21 cellular contexts compared by ENCODE assay signal in the genomic region with DNA sequence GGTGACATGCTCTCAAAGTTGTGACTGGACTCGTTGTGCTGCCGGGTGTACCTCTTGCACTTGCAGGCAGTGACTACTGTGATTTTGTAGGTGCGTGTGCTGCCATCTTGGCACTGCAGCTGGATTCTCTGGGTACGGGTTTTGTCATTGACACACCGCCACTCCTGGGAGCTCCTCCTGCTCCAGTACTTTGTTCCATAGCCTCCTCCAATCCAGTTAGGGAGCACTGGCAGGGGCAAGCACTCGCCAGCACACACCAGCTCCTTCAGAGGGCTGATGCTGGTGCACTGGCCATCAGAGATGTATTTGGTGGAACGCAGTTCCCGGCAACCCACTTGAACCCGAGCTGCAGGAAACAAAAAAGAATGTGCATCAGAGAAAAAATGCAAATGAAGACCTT. TPM values are rescaled to one million over a fixed set of nuclear protein-coding genes. Genes with fewer than 3 reads are reported as not detected.
A peak's percentile ranks its signal among the peaks of the same experiment; 100 is the strongest.
DNase-seq lines count a peak whose midpoint lies in the region; ATAC-seq, FAIRE-seq and TF ChIP-seq lines count a peak whose summit lies in the region.
"Had no signal": no experiment of that assay in that cellular context is flagged by ENCODE, and none has a peak within 500 bp of the region (broad histone marks: within the 10 kb centered on the region; RNA-seq: fewer than 3 reads in every experiment).

No MANE protein-coding gene starts in this region.

- no peak overlapping the region for H3K56ac ChIP-seq in H1 (replicated peaks; ENCODE audit: insufficient read length, low read depth, low read length)

- H3K79me2 ChIP-seq in H1 (ENCODE audit: control insufficient read depth in 1 of 2, insufficient read depth in 2 of 2, low read length in 2 of 2): no peaks in the 10 kb centered on the region
- no peaks in the 10 kb centered on the region for H3K79me2 ChIP-seq in neural progenitor cell (ENCODE audit: low read depth)

- FAIRE-seq in H1 (lab: Jason Lieb, UNC) (no peak), kidney (lab: Jason Lieb, UNC) (no peak)

- TF ChIP-seq EP300 in H1 (IDR thresholded peaks at IDR 0.05; ENCODE audit: borderline replicate concordance in 1 of 2, low read depth in 2 of 2, low read length in 2 of 2): no peak

- H4K91ac ChIP-seq in H1 (replicated peaks; ENCODE audit: insufficient read length, low read length): no peak overlapping the region

- H3F3A ChIP-seq in neural progenitor cell (ENCODE audit: low read depth): peaks cover 7% of the 10 kb centered on the region

- POLR2A ChIA-PET in H1 (lab: Charles Lee; ENCODE audit: partially characterized antibody): no interaction called here

- H3K36me3 Mint-ChIP-seq in neural progenitor cell: no peaks in the 10 kb centered on the region
- H3K36me3 Mint-ChIP-seq: CD14-positive monocyte had no signal

- 94% methylated on average over 9 of the region's 9 CpGs; no CpG with 5 or more reads in 1 of the 2 experiments for WGBS in H1 (ENCODE audit: extremely low coverage in 1 of 2, insufficient coverage in 1 of 2, insufficient read length in 1 of 2, insufficient replicate concordance in 2 of 2, low coverage in 1 of 2, low lambda C conversion rate in 2 of 2, missing lambda C conversion rate in 1 of 2), 2 experiments

- H3K9me3 ChIP-seq in H1 (ENCODE audit: insufficient read depth in 2 of 2, low read depth in 1 of 2, low read length in 1 of 2) (no peaks in the 10 kb centered on the region), neural progenitor cell (ENCODE audit: low read depth) (no peaks in the 10 kb centered on the region), kidney (ENCODE audit: control insufficient read depth in 1 of 2, low read length in 2 of 2) (no peaks in the 10 kb centered on the region)
- H3K9me3 ChIP-seq: Peyer's patch had no signal

- peaks cover 5 to 23% (median 14%) of the 10 kb centered on the region in 4 experiments for H3K4me1 ChIP-seq in H1 (replicated peaks in 1 of 4; ENCODE audit: control insufficient read depth in 3 of 4, insufficient read depth in 4 of 4, low read length in 3 of 4)
- peaks cover 22% of the 10 kb centered on the region for H3K4me1 ChIP-seq in neural progenitor cell
- peaks cover 0 to 3% of the 10 kb centered on the region in 2 donors for H3K4me1 ChIP-seq in kidney (ENCODE audit: control insufficient read depth in 1 of 2, insufficient read depth in 1 of 2, low read depth in 1 of 2, low read length in 2 of 2)
- H3K4me1 ChIP-seq: Peyer's patch had no signal

- no peaks in the 10 kb centered on the region for H3K23me2 ChIP-seq in H1 (ENCODE audit: low read depth, low read length)

- H3K36me3 ChIP-seq in H1 (ENCODE audit: control insufficient read depth in 2 of 4, insufficient read depth in 4 of 4, low read length in 3 of 4) (no peaks in the 10 kb centered on the region), neural progenitor cell (no peaks in the 10 kb centered on the region), kidney (ENCODE audit: control insufficient read depth in 1 of 2, insufficient read depth in 2 of 2, low read length in 2 of 2) (no peaks in the 10 kb centered on the region)
- H3K36me3 ChIP-seq: Peyer's patch had no signal

- H4K20me1 ChIP-seq in H1 (replicated peaks in 1 of 2; ENCODE audit: control insufficient read depth in 1 of 2, insufficient read depth in 2 of 2, low read length in 2 of 2): no peaks in the 10 kb centered on the region
- H4K20me1 ChIP-seq in neural progenitor cell (ENCODE audit: low read depth): no peaks in the 10 kb centered on the region

- H2BK12ac ChIP-seq in H1 (ENCODE audit: low read depth, low read length): no peak overlapping the region

- H3K4me1 Mint-ChIP-seq in neural progenitor cell: peaks cover 43% of the 10 kb centered on the region
- H3K4me1 Mint-ChIP-seq: CD14-positive monocyte had no signal

- H3K4me3 ChIP-seq in H1 (ENCODE audit: extremely low read depth in 1 of 4, insufficient read depth in 2 of 4, low read depth in 3 of 4, low read length in 4 of 4): no peak overlapping the region
- H3K4me3 ChIP-seq in neural progenitor cell: no peak overlapping the region
- peak overlapping the region in 1 of 2 donors; percentile 27 for H3K4me3 ChIP-seq in kidney (ENCODE audit: low read length in 2 of 2)
- H3K4me3 ChIP-seq: Peyer's patch had no signal

- H2AK5ac ChIP-seq in H1 (ENCODE audit: low read depth, low read length): no peak overlapping the region

- no peak overlapping the region for H3K23ac ChIP-seq in H1 (ENCODE audit: insufficient read length)

- H3K27ac ChIP-seq in H1 (ENCODE audit: low read depth, low read length) (no peak overlapping the region), neural progenitor cell (no peak overlapping the region), kidney (ENCODE audit: low read depth in 2 of 2, low read length in 2 of 2) (no peak overlapping the region)
- H3K27ac ChIP-seq: Peyer's patch had no signal

- H3K79me1 ChIP-seq in H1 (ENCODE audit: low read depth, low read length): no peaks in the 10 kb centered on the region

- no peak overlapping the region for H4K5ac ChIP-seq in H1 (ENCODE audit: insufficient read length, low read depth, low read length)

- H3K27me3 Mint-ChIP-seq in neural progenitor cell (ENCODE audit: insufficient read depth, low read depth): no peaks in the 10 kb centered on the region

- H3K4me2 ChIP-seq in H1 (ENCODE audit: insufficient read depth in 1 of 2, low read depth in 2 of 2, low read length in 2 of 2) (0 out of 4 replicates have a peak overlapping the region, but pooled peaks of 1 of the 2 experiments have one; percentile 9), neural progenitor cell (no peak overlapping the region)

- no peak overlapping the region for H3K14ac ChIP-seq in H1 (ENCODE audit: insufficient read length)

- DNase-seq in Right ventricle myocardium superior (no peak), cardiac septum (ENCODE audit: low spot score) (no peak), H1 (ENCODE audit: low read depth in 1 of 2, low spot score in 2 of 2) (peak in 1 of 2 experiments; percentile 47), neural progenitor cell (ENCODE audit: low spot score) (no peak), UCSD-AML1 (lab: John Stamatoyannopoulos, UW; ENCODE audit: unreplicated experiment) (no peak), kidney (no peak)
- DNase-seq in stimulated activated CD4-positive, alpha-beta T cell treated with anti-CD3 and anti-CD28 coated beads, Interleukin-1b, Interleukin-23, amount 100 ng/mL, for 48 hours: no peak
- DNase-seq: 8988T, DMS79 treated with DMSO at 0.1 percent for 48 hours, H7, NCI-H1092 treated with DMSO at 0.1 percent for 48 hours, NCI-H146, NCI-H2029 treated with DMSO at 0.1 percent for 48 hours, NCI-H2171, NCI-H446 treated with DMSO at 0.1 percent for 48 hours, NCI-H69, Peyer's patch had no signal

- H2BK120ac ChIP-seq in H1 (replicated peaks; ENCODE audit: low read depth, low read length): no peak overlapping the region

- TF ChIP-seq CTCF in H1 (IDR thresholded peaks at IDR 0.05; ENCODE audit: control extremely low read depth in 1 of 3, insufficient read depth in 1 of 3, low read depth in 1 of 3, low read length in 3 of 3) (no peak), neural progenitor cell (IDR thresholded peaks at IDR 0.05) (no peak), kidney (IDR thresholded peaks at IDR 0.05; ENCODE audit: borderline replicate concordance, extremely low read depth, insufficient read depth) (no peak)

- no peak for TF ChIP-seq POLR2A in H1 (IDR thresholded peaks at IDR 0.05; ENCODE audit: control extremely low read depth in 1 of 2, low read depth in 2 of 2, low read length in 2 of 2)

- H3K18ac ChIP-seq in H1 (ENCODE audit: extremely low read depth, low read length): no peak overlapping the region

- no peak overlapping the region for H3K27ac Mint-ChIP-seq in neural progenitor cell
- H3K27ac Mint-ChIP-seq: CD14-positive monocyte had no signal

- H2BK20ac ChIP-seq in H1 (ENCODE audit: low read length): no peak overlapping the region

- no peak overlapping the region for H3K4ac ChIP-seq in H1 (replicated peaks; ENCODE audit: insufficient read length, low read depth, low read length)

- no peak overlapping the region; the same call in 1 of the 2 replicates for H2BK5ac ChIP-seq in H1 (ENCODE audit: low read depth, low read length)

- H4K8ac ChIP-seq in H1 (ENCODE audit: extremely low read depth, insufficient read depth, low read length): peak overlapping the region; percentile 22

- peak overlapping the region; percentile 46; the same call in 1 of the 2 replicates for H2BK15ac ChIP-seq in H1 (ENCODE audit: low read length)

- TF ChIP-seq RAD21 in H1 (IDR thresholded peaks at IDR 0.05 in 1 of 2, conservative IDR thresholded peaks at IDR 0.05 in 1 of 2; ENCODE audit: low read depth in 2 of 2, low read length in 2 of 2): no peak

- H3K9me3 Mint-ChIP-seq in neural progenitor cell: no peaks in the 10 kb centered on the region
- H3K9me3 Mint-ChIP-seq: CD14-positive monocyte had no signal

- CTCF ChIA-PET in H1 (lab: Charles Lee; ENCODE audit: partially characterized antibody): no interaction called here

- H3K9ac ChIP-seq in H1 (replicated peaks in 1 of 4; ENCODE audit: extremely low read depth in 1 of 4, low read depth in 3 of 4, low read length in 3 of 4): no peak overlapping the region
- H3K9ac ChIP-seq in neural progenitor cell: no peak overlapping the region
- H3K9ac ChIP-seq in kidney (ENCODE audit: low read length in 2 of 2): no peak overlapping the region

- intact Hi-C loops in Right ventricle myocardium superior (cut with DNase I): no loop called here
- intact Hi-C loops in cardiac septum (cut with DNase I): no loop called here
- intact Hi-C loops in kidney (cut with DNase I): no loop called here

- no peaks in the 10 kb centered on the region for H3K27me3 ChIP-seq in H1 (replicated peaks in 1 of 4; ENCODE audit: control insufficient read depth in 3 of 4, extremely low read depth in 1 of 4, insufficient read depth in 3 of 4, low read length in 3 of 4)
- no peaks in the 10 kb centered on the region for H3K27me3 ChIP-seq in neural progenitor cell
- H3K27me3 ChIP-seq: Peyer's patch had no signal

- H2AFZ ChIP-seq in H1 (ENCODE audit: low read length) (peak overlapping the region; percentile 93), neural progenitor cell (replicated peaks) (peak overlapping the region; percentile 45)

- no peak overlapping the region for H3K4me3 Mint-ChIP-seq in neural progenitor cell
- H3K4me3 Mint-ChIP-seq: CD14-positive monocyte had no signal

- ATAC-seq in Right ventricle myocardium superior (ENCODE audit: poor library complexity) (peak; percentile 29), HG03175 (IDR thresholded peaks at IDR 0.05; ENCODE audit: unreplicated experiment) (no peak)

RNA-seq across cellular contexts. Expression of a gene that starts 2.9 kb away (rescaled TPM):
- total RNA-seq in Right ventricle myocardium superior: 0.67 TPM
- not detected for total RNA-seq in cardiac septum
- total RNA-seq in H1 (2021; fragmentation: NEBNext Ultra II Directional; extraction: Animal tissue kit (Norgen Biotek cat#: 25700)): 0.35 and 0.55 TPM in 2 replicates
- 0.35 and 0.79 TPM in 2 replicates for polyA plus RNA-seq in H1 (2011; rRNA removed)
- polyA plus RNA-seq in H1 (2011; cell fraction: cytosol; rRNA removed): 0.69 TPM
- 0.33 TPM for polyA plus RNA-seq in H1 (2011; cell fraction: nucleus; rRNA removed)
- polyA plus RNA-seq in H1 (2012, experiment 1 of 2): 0.18 to 0.48 TPM (median 0.36 TPM) in 4 replicates
- 0.10 TPM for polyA plus RNA-seq in H1 (2012, experiment 2 of 2)
- polyA plus RNA-seq in H1 (2013, experiment 1 of 2): 1.0 TPM
- polyA plus RNA-seq in H1 (2013, experiment 2 of 2): 1.2 TPM
- polyA minus RNA-seq in H1 (2011; rRNA and poly(A)+ RNA removed): 0.76 and 0.95 TPM in 2 replicates
- polyA minus RNA-seq in H1 (2011; cell fraction: cytosol; rRNA and poly(A)+ RNA removed): not detected
- 0.30 TPM for polyA minus RNA-seq in H1 (2011; cell fraction: nucleus; rRNA and poly(A)+ RNA removed)
- 1.9 TPM in 2 replicates for total RNA-seq in neural progenitor cell (ENCODE audit: low replicate concordance)
- 13.4 TPM for total RNA-seq in kidney
- 13.3 TPM for polyA plus RNA-seq in kidney (ENCODE audit: insufficient read depth, low read depth, low replicate concordance)
- total RNA-seq: G401, H7, LHCN-M2 had no signal
- polyA plus RNA-seq: CD14-positive monocyte had no signal

RNA-seq across cellular contexts. Expression of a gene that starts 41.3 kb away (rescaled TPM):
- 8.7 TPM for total RNA-seq in Right ventricle myocardium superior
- total RNA-seq in cardiac septum: 7.3 TPM
- 0.39 and 0.71 TPM in 2 replicates for total RNA-seq in H1 (2021; fragmentation: NEBNext Ultra II Directional; extraction: Animal tissue kit (Norgen Biotek cat#: 25700))
- polyA plus RNA-seq in H1 (2011; rRNA removed): 0.20 and 0.23 TPM in 2 replicates
- 0.16 TPM for polyA plus RNA-seq in H1 (2011; cell fraction: cytosol; rRNA removed)
- polyA plus RNA-seq in H1 (2011; cell fraction: nucleus; rRNA removed): 0.10 TPM
- polyA plus RNA-seq in H1 (2012, experiment 1 of 2): 0.23 to 0.35 TPM (median 0.25 TPM) in 4 replicates
- 0.09 TPM for polyA plus RNA-seq in H1 (2012, experiment 2 of 2)
- polyA plus RNA-seq in H1 (2013, experiment 1 of 2): 0.28 TPM
- polyA plus RNA-seq in H1 (2013, experiment 2 of 2): 0.35 TPM
- polyA minus RNA-seq in H1 (2011; rRNA and poly(A)+ RNA removed): 0.16 and 0.76 TPM in 2 replicates
- not detected for polyA minus RNA-seq in H1 (2011; cell fraction: cytosol; rRNA and poly(A)+ RNA removed)
- polyA minus RNA-seq in H1 (2011; cell fraction: nucleus; rRNA and poly(A)+ RNA removed): 3.3 TPM
- 1.4 and 2.6 TPM in 2 replicates for total RNA-seq in neural progenitor cell (ENCODE audit: low replicate concordance)
- total RNA-seq in kidney: 5.9 TPM
- 2.0 TPM for polyA plus RNA-seq in kidney (ENCODE audit: insufficient read depth, low read depth, low replicate concordance)
